In the genomic region with DNA sequence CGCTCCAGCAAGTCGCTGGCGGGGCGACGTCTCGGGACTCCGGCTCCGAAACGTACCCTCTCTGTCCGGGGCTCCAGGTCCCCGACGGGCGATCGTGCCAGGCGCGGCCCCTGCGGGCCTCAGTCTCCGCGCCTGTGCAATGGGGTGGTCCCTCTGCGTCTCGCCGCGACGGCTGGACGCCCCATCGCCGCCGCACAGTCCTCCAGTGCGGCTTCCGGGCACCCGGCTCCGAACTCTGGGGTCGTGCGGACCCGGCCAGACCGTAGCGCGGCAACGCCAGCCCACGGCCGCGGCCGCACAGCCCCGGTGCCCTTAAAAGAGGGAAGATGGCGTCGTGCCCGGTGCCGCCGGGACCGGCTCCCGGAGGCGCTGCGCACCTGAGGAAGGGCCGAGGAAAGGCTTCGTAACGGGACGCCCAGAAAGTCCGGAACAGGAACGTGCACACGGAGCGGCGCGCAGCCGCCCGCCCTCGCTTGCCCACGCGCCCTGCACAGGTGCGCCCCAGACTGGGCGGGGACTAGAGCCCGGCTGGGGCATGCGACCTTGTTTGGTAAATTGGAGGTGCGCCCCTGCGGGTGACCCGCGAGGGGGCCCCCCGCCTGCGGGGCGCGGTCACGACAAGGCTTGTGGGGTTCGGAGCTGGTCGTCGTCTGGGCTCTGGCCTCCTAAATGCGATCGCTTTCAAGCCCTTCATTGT, we compare ENCODE assay signal across 8 cellular contexts. TPM values are rescaled to one million over a fixed set of nuclear protein-coding genes. Genes with fewer than 3 reads are reported as not detected.
DNase-seq lines count a peak whose midpoint lies in the region; ATAC-seq, FAIRE-seq and TF ChIP-seq lines count a peak whose summit lies in the region.

No MANE protein-coding gene starts in this region.

- no peak overlapping the region for H2BK20ac ChIP-seq in H1 (ENCODE audit: low read length)

- no peaks in the 10 kb centered on the region for H3K9me3 Mint-ChIP-seq in Calu3 (ENCODE audit: low read depth, unreplicated experiment)
- no peaks in the 10 kb centered on the region for H3K9me3 Mint-ChIP-seq in naive B cell

- H3K4me1 ChIP-seq in H1 (replicated peaks in 1 of 4; ENCODE audit: control insufficient read depth in 3 of 4, insufficient read depth in 4 of 4, low read length in 3 of 4), result peaks cover 0 to 3% (median 1%) of the 10 kb centered on the region in 4 experiments; a peak in 4 of 7 replicates

- H2AK5ac ChIP-seq in H1 (ENCODE audit: low read depth, low read length), result no peak overlapping the region

- no peak for FAIRE-seq in H1 (lab: Jason Lieb, UNC)

- peak in 1 of 2 experiments; percentile 2; a peak in 1 of 4 replicates for TF ChIP-seq RAD21 in H1 (IDR thresholded peaks at IDR 0.05 in 1 of 2, conservative IDR thresholded peaks at IDR 0.05 in 1 of 2; ENCODE audit: low read depth in 2 of 2, low read length in 2 of 2)

- POLR2A ChIA-PET in H1 (lab: Charles Lee; ENCODE audit: partially characterized antibody), result interaction anchor here (0.6 to 1.3 kb wide), 3 partner anchors 11 to 603 kb away, joined by 3 to 7 read pairs (median 4); a partner anchor contains a TSS

- no peak overlapping the region for H3K27ac ChIP-seq in H1 (ENCODE audit: low read depth, low read length)

- no peak overlapping the region for H3K56ac ChIP-seq in H1 (replicated peaks; ENCODE audit: insufficient read length, low read depth, low read length)

- peaks cover 3 to 4% of the 10 kb centered on the region in 2 experiments for H4K20me1 ChIP-seq in H1 (replicated peaks in 1 of 2; ENCODE audit: control insufficient read depth in 1 of 2, insufficient read depth in 2 of 2, low read length in 2 of 2)

- H3K36me3 ChIP-seq in H1 (ENCODE audit: control insufficient read depth in 2 of 4, insufficient read depth in 4 of 4, low read length in 3 of 4), result no peaks in the 10 kb centered on the region

- no peak overlapping the region for H4K91ac ChIP-seq in H1 (replicated peaks; ENCODE audit: insufficient read length, low read length)

- TF ChIP-seq POLR2A in H1 (IDR thresholded peaks at IDR 0.05; ENCODE audit: control extremely low read depth in 1 of 2, low read depth in 2 of 2, low read length in 2 of 2), result no peak; a peak in 1 of 3 replicates

- peak overlapping the region; percentile 91 to 97 for H3K4me2 ChIP-seq in H1 (ENCODE audit: insufficient read depth in 1 of 2, low read depth in 2 of 2, low read length in 2 of 2)

- no peak overlapping the region for H3K23ac ChIP-seq in H1 (ENCODE audit: insufficient read length)

- no peak overlapping the region for H3K4ac ChIP-seq in H1 (replicated peaks; ENCODE audit: insufficient read length, low read depth, low read length)

- TF ChIP-seq CTCF in Calu3 (IDR thresholded peaks at IDR 0.05; ENCODE audit: unreplicated experiment) (no peak), H1 (IDR thresholded peaks at IDR 0.05; ENCODE audit: control extremely low read depth in 1 of 3, insufficient read depth in 1 of 3, low read depth in 1 of 3, low read length in 3 of 3) (no peak)

- H3K79me2 ChIP-seq in H1 (ENCODE audit: control insufficient read depth in 1 of 2, insufficient read depth in 2 of 2, low read length in 2 of 2), result no peaks in the 10 kb centered on the region

- no peaks in the 10 kb centered on the region; the same call in 1 of the 2 replicates for H3K79me1 ChIP-seq in H1 (ENCODE audit: low read depth, low read length)

- H2AFZ ChIP-seq in H1 (ENCODE audit: low read length), result peak overlapping the region; percentile 63; the same call in 1 of the 2 replicates

- H2BK15ac ChIP-seq in H1 (ENCODE audit: low read length), result no peak overlapping the region

- CTCF ChIA-PET in Calu3 (lab: Charles Lee), result no interaction called here
- CTCF ChIA-PET in H1 (lab: Charles Lee; ENCODE audit: partially characterized antibody), result interaction anchor here (0.6 to 3.1 kb wide), 9 partner anchors 10 to 254 kb away, joined by 3 to 9 read pairs (median 3); a partner anchor contains a TSS

- TF ChIP-seq EP300 in H1 (IDR thresholded peaks at IDR 0.05; ENCODE audit: borderline replicate concordance in 1 of 2, low read depth in 2 of 2, low read length in 2 of 2), result no peak

- peak overlapping the region; percentile 14 for H4K8ac ChIP-seq in H1 (ENCODE audit: extremely low read depth, insufficient read depth, low read length)

- no peak overlapping the region for H2BK5ac ChIP-seq in H1 (ENCODE audit: low read depth, low read length)

- 5% methylated on average over 83 of the region's 86 CpGs; no CpG with 5 or more reads in 1 of the 2 experiments for WGBS in H1 (ENCODE audit: extremely low coverage in 1 of 2, insufficient coverage in 1 of 2, insufficient read length in 1 of 2, insufficient replicate concordance in 2 of 2, low coverage in 1 of 2, low lambda C conversion rate in 2 of 2, missing lambda C conversion rate in 1 of 2), 2 experiments

- H3K18ac ChIP-seq in H1 (ENCODE audit: extremely low read depth, low read length), result peak overlapping the region; percentile 15; the same call in 1 of the 2 replicates

- peaks cover 13% of the 10 kb centered on the region; the same call in 1 of the 2 replicates for H3K23me2 ChIP-seq in H1 (ENCODE audit: low read depth, low read length)

- peaks cover 10 to 46% (median 40%) of the 10 kb centered on the region in 4 experiments for H3K27me3 ChIP-seq in H1 (replicated peaks in 1 of 4; ENCODE audit: control insufficient read depth in 3 of 4, extremely low read depth in 1 of 4, insufficient read depth in 3 of 4, low read length in 3 of 4)

- H3K9me3 ChIP-seq in H1 (ENCODE audit: insufficient read depth in 2 of 2, low read depth in 1 of 2, low read length in 1 of 2), result no peaks in the 10 kb centered on the region

- peak overlapping the region; percentile 43; the same call in 1 of the 2 replicates for H2BK12ac ChIP-seq in H1 (ENCODE audit: low read depth, low read length)

- H3K4me3 Mint-ChIP-seq in Calu3 (ENCODE audit: low read depth, unreplicated experiment) (peak overlapping the region; percentile 89), naive B cell (peak overlapping the region; percentile 40 to 86 (median 74))

- H3K9ac ChIP-seq in H1 (replicated peaks in 1 of 4; ENCODE audit: extremely low read depth in 1 of 4, low read depth in 3 of 4, low read length in 3 of 4), result peak overlapping the region in 2 of 4 experiments; percentile 29 to 40; a peak in 4 of 7 replicates

- peaks cover 36% of the 10 kb centered on the region for H3K4me1 Mint-ChIP-seq in Calu3 (ENCODE audit: low read depth, unreplicated experiment)
- H3K4me1 Mint-ChIP-seq in naive B cell, result peaks cover 14 to 23% (median 22%) of the 10 kb centered on the region in 3 donors

- H3K27me3 Mint-ChIP-seq in Calu3 (ENCODE audit: unreplicated experiment) (no peaks in the 10 kb centered on the region), naive B cell (peaks cover 33 to 71% (median 42%) of the 10 kb centered on the region in 3 donors)

- H3K27ac Mint-ChIP-seq in Calu3 (ENCODE audit: unreplicated experiment), result no peak overlapping the region
- H3K27ac Mint-ChIP-seq in naive B cell, result no peak overlapping the region

- BruUV-seq in Calu3 (replicated peaks; lab: Mats Ljungman, UMichigan), result no TSS peak

- intact Hi-C loops in Calu3 (cut with micrococcal nuclease; ENCODE audit: unreplicated experiment), result no loop called here

- peak; percentile 58 for DNase-seq in Calu3
- DNase-seq in activated CD4-positive, alpha-beta T cell treated with anti-CD3 and anti-CD28 coated beads for 4 hours, result peak; percentile 51 to 53
- DNase-seq in H1 (ENCODE audit: low read depth in 1 of 2, low spot score in 2 of 2), result peak in 1 of 2 experiments; percentile 75
- DNase-seq in naive B cell, result peak; percentile 44
- DNase-seq in ureter (ENCODE audit: low spot score), result peak; percentile 52
- no peak for DNase-seq in mesenteric fat pad (ENCODE audit: low spot score)

- H4K5ac ChIP-seq in H1 (ENCODE audit: insufficient read length, low read depth, low read length), result no peak overlapping the region

- H3K36me3 Mint-ChIP-seq in Calu3 (ENCODE audit: insufficient read depth, unreplicated experiment) (peaks cover 34% of the 10 kb centered on the region), naive B cell (no peaks in the 10 kb centered on the region)

- H3K4me3 ChIP-seq in H1 (ENCODE audit: extremely low read depth in 1 of 4, insufficient read depth in 2 of 4, low read depth in 3 of 4, low read length in 4 of 4), result peak overlapping the region; percentile 56 to 66 (median 62)

- no peak overlapping the region for H2BK120ac ChIP-seq in H1 (replicated peaks; ENCODE audit: low read depth, low read length)

- ATAC-seq in HG03159 (IDR thresholded peaks at IDR 0.05; ENCODE audit: unreplicated experiment) (peak; percentile 47), naive B cell (ENCODE audit: low read depth in 2 of 2) (peak; percentile 70 to 73), HG03025 (IDR thresholded peaks at IDR 0.05; ENCODE audit: low FRiP score, unreplicated experiment) (no peak)

- no peak overlapping the region for H3K14ac ChIP-seq in H1 (ENCODE audit: insufficient read length)

RNA-seq across cellular contexts. Expression of a gene that starts 0.5 kb away (rescaled TPM):
- total RNA-seq in Calu3 (2022) (37.9 and 43.1 TPM in 2 replicates), ureter (2.5 TPM), mesenteric fat pad (not detected)
- 2.1 and 3.3 TPM in 2 replicates for total RNA-seq in H1 (2021; fragmentation: NEBNext Ultra II Directional; extraction: Animal tissue kit (Norgen Biotek cat#: 25700))
- polyA plus RNA-seq in H1 (2011; rRNA removed) (5.5 and 9.1 TPM in 2 replicates), naive B cell (ENCODE audit: low read depth in 6 of 6) (under 1 TPM in 3 of 6 donors, not detected in 3; 0.49 to 0.86 (median 0.78) TPM)
- polyA plus RNA-seq in H1 (2011; cell fraction: cytosol; rRNA removed), result 5.8 TPM
- polyA plus RNA-seq in H1 (2011; cell fraction: nucleus; rRNA removed), result 5.2 TPM
- 1.8 to 3.6 TPM (median 2.8 TPM) in 4 replicates for polyA plus RNA-seq in H1 (2012, experiment 1 of 2)
- 4.0 TPM for polyA plus RNA-seq in H1 (2012, experiment 2 of 2)
- polyA plus RNA-seq in H1 (2013, experiment 1 of 2), result 1.5 TPM
- polyA plus RNA-seq in H1 (2013, experiment 2 of 2), result 1.3 TPM
- 0.63 and 1.1 TPM in 2 replicates for polyA minus RNA-seq in H1 (2011; rRNA and poly(A)+ RNA removed)
- 1.2 TPM for polyA minus RNA-seq in H1 (2011; cell fraction: cytosol; rRNA and poly(A)+ RNA removed)
- 1.2 TPM for polyA minus RNA-seq in H1 (2011; cell fraction: nucleus; rRNA and poly(A)+ RNA removed)

RNA-seq across cellular contexts. Expression of a gene that starts 21.9 kb away (rescaled TPM):
- total RNA-seq in Calu3 (2022) (2.6 and 3.3 TPM in 2 replicates), ureter (12.9 TPM), mesenteric fat pad (4.9 TPM)
- total RNA-seq in H1 (2021; fragmentation: NEBNext Ultra II Directional; extraction: Animal tissue kit (Norgen Biotek cat#: 25700)), result 4.1 and 5.0 TPM in 2 replicates
- polyA plus RNA-seq in H1 (2011; rRNA removed) (13.8 and 17.3 TPM in 2 replicates), naive B cell (ENCODE audit: low read depth in 6 of 6) (1 to 10 TPM in 5 of 6 donors, under 1 TPM in 1; 0.60 to 4.1 (median 2.7) TPM)
- 15.6 TPM for polyA plus RNA-seq in H1 (2011; cell fraction: cytosol; rRNA removed)
- 14.0 TPM for polyA plus RNA-seq in H1 (2011; cell fraction: nucleus; rRNA removed)
- polyA plus RNA-seq in H1 (2012, experiment 1 of 2), result 6.2 to 9.6 TPM (median 8.4 TPM) in 4 replicates
- polyA plus RNA-seq in H1 (2012, experiment 2 of 2), result 3.5 TPM
- polyA plus RNA-seq in H1 (2013, experiment 1 of 2), result 5.0 TPM
- polyA plus RNA-seq in H1 (2013, experiment 2 of 2), result 5.5 TPM
- 11.3 and 11.7 TPM in 2 replicates for polyA minus RNA-seq in H1 (2011; rRNA and poly(A)+ RNA removed)
- polyA minus RNA-seq in H1 (2011; cell fraction: cytosol; rRNA and poly(A)+ RNA removed), result 3.4 TPM
- polyA minus RNA-seq in H1 (2011; cell fraction: nucleus; rRNA and poly(A)+ RNA removed), result 5.2 TPM

RNA-seq across cellular contexts. Expression of a gene that starts 32.1 kb away (rescaled TPM):
- total RNA-seq in Calu3 (2022), result 23.9 and 26.6 TPM in 2 replicates
- 13.7 and 15.8 TPM in 2 replicates for total RNA-seq in H1 (2021; fragmentation: NEBNext Ultra II Directional; extraction: Animal tissue kit (Norgen Biotek cat#: 25700))
- 17.4 and 20.8 TPM in 2 replicates for polyA plus RNA-seq in H1 (2011; rRNA removed)
- 20.9 TPM for polyA plus RNA-seq in H1 (2011; cell fraction: cytosol; rRNA removed)
- 14.6 TPM for polyA plus RNA-seq in H1 (2011; cell fraction: nucleus; rRNA removed)
- 8.8 to 14.5 TPM (median 12.6 TPM) in 4 replicates for polyA plus RNA-seq in H1 (2012, experiment 1 of 2)
- polyA plus RNA-seq in H1 (2012, experiment 2 of 2), result 16.4 TPM
- 10.2 TPM for polyA plus RNA-seq in H1 (2013, experiment 1 of 2)
- 10.4 TPM for polyA plus RNA-seq in H1 (2013, experiment 2 of 2)
- polyA minus RNA-seq in H1 (2011; rRNA and poly(A)+ RNA removed), result 8.0 and 9.4 TPM in 2 replicates
- 10.6 TPM for polyA minus RNA-seq in H1 (2011; cell fraction: cytosol; rRNA and poly(A)+ RNA removed)
- 19.0 TPM for polyA minus RNA-seq in H1 (2011; cell fraction: nucleus; rRNA and poly(A)+ RNA removed)
- 10 to 100 TPM in 1 of 6 donors, 1 to 10 TPM in 5; 6.1 to 11.4 (median 7.6) TPM for polyA plus RNA-seq in naive B cell (ENCODE audit: low read depth in 6 of 6)
- total RNA-seq in ureter, result 19.5 TPM
- 11.5 TPM for total RNA-seq in mesenteric fat pad

RNA-seq across cellular contexts. Expression of a gene that starts 40.3 kb away (rescaled TPM):
- total RNA-seq in Calu3 (2022) (185 and 195 TPM in 2 replicates), ureter (130 TPM), mesenteric fat pad (305 TPM)
- 19.2 and 19.9 TPM in 2 replicates for total RNA-seq in H1 (2021; fragmentation: NEBNext Ultra II Directional; extraction: Animal tissue kit (Norgen Biotek cat#: 25700))
- polyA plus RNA-seq in H1 (2011; rRNA removed) (51.5 and 63.4 TPM in 2 replicates), naive B cell (ENCODE audit: low read depth in 6 of 6) (100 to 1,000 TPM; 247 to 323 (median 288) TPM)
- 31.2 TPM for polyA plus RNA-seq in H1 (2011; cell fraction: cytosol; rRNA removed)
- 31.8 TPM for polyA plus RNA-seq in H1 (2011; cell fraction: nucleus; rRNA removed)
- polyA plus RNA-seq in H1 (2012, experiment 1 of 2), result 9.5 to 28.2 TPM (median 19.1 TPM) in 4 replicates
- polyA plus RNA-seq in H1 (2012, experiment 2 of 2), result 21.4 TPM
- polyA plus RNA-seq in H1 (2013, experiment 1 of 2), result 37.2 TPM
- polyA plus RNA-seq in H1 (2013, experiment 2 of 2), result 37.9 TPM
- polyA minus RNA-seq in H1 (2011; rRNA and poly(A)+ RNA removed), result 1.3 and 4.3 TPM in 2 replicates
- polyA minus RNA-seq in H1 (2011; cell fraction: cytosol; rRNA and poly(A)+ RNA removed), result 9.0 TPM
- polyA minus RNA-seq in H1 (2011; cell fraction: nucleus; rRNA and poly(A)+ RNA removed), result 7.9 TPM
